ENCODE assay signal across 20 cellular contexts in genomic region chr4:3315566-3315965, GRCh38.
"Had no signal": no experiment of that assay in that cellular context is flagged by ENCODE, and none has a peak within 500 bp of the region (broad histone marks: within the 10 kb centered on the region; RNA-seq: fewer than 3 reads in every experiment).

No MANE protein-coding gene starts in this region.

- H3K27ac Mint-ChIP-seq: activated B cell treated with CpG ODN at 0.5 μM for 24 hours; activated CD8-positive, alpha-beta T cell treated with anti-CD3 and anti-CD28 coated beads for 36 hours; activated naive CD8-positive, alpha-beta T cell; immature natural killer cell; T-helper 2 cell treated with Interferon-gamma antibody and Interleukin-4, amounts not matched to agents 5 μg/mL and 100 μg/mL, for 36 hours had no signal

- H3K4me3 Mint-ChIP-seq: activated B cell treated with CpG ODN at 0.5 μM for 24 hours; activated CD8-positive, alpha-beta T cell treated with anti-CD3 and anti-CD28 coated beads for 36 hours; activated naive CD8-positive, alpha-beta T cell; effector memory CD8-positive, alpha-beta T cell; immature natural killer cell; naive thymus-derived CD8-positive, alpha-beta T cell; T-helper 2 cell treated with Interferon-gamma antibody and Interleukin-4, amounts not matched to agents 5 μg/mL and 100 μg/mL, for 36 hours had no signal

- ATAC-seq: activated CD8-positive, alpha-beta T cell treated with anti-CD3 and anti-CD28 coated beads for 36 hours; body of pancreas; effector memory CD8-positive, alpha-beta T cell; heart left ventricle; left colon; naive thymus-derived CD8-positive, alpha-beta T cell; stimulated activated naive CD8-positive, alpha-beta T cell treated with anti-CD3 and anti-CD28 coated beads, Interleukin-15, Interleukin-2, amounts not matched to agents 100 U/mL and 50 U/mL, for 24 hours had no signal

- H3K4me1 Mint-ChIP-seq: activated B cell treated with CpG ODN at 0.5 μM for 24 hours, immature natural killer cell had no signal

- H3K27ac ChIP-seq: body of pancreas, heart left ventricle, neutrophil, suprapubic skin had no signal

- DNase-seq: activated B cell treated with CpG ODN at 0.5 μM for 24 hours; activated CD4-positive, alpha-beta T cell treated with anti-CD3 and anti-CD28 coated beads for 48 hours; activated CD8-positive, alpha-beta T cell treated with anti-CD3 and anti-CD28 coated beads for 36 hours; amygdala; central memory CD4-positive, alpha-beta T cell; effector memory CD8-positive, alpha-beta T cell; immature natural killer cell; mammary epithelial cell; naive thymus-derived CD8-positive, alpha-beta T cell; small intestine; stimulated activated CD4-positive, alpha-beta T cell treated with anti-CD3 and anti-CD28 coated beads, Interleukin-4, amount 100 ng/mL, for 4 hours; stimulated activated naive CD8-positive, alpha-beta T cell treated with anti-CD3 and anti-CD28 coated beads, Interleukin-15, Interleukin-2, amounts not matched to agents 100 U/mL and 50 U/mL, for 24 hours; trophoblast cell had no signal

- H3K27me3 ChIP-seq: body of pancreas, heart left ventricle, neutrophil, suprapubic skin had no signal

- H3K27me3 Mint-ChIP-seq: activated B cell treated with CpG ODN at 0.5 μM for 24 hours; activated CD8-positive, alpha-beta T cell treated with anti-CD3 and anti-CD28 coated beads for 36 hours; activated naive CD8-positive, alpha-beta T cell; effector memory CD8-positive, alpha-beta T cell had no signal

- H3K9me3 Mint-ChIP-seq: activated B cell treated with CpG ODN at 0.5 μM for 24 hours; activated CD8-positive, alpha-beta T cell treated with anti-CD3 and anti-CD28 coated beads for 36 hours; effector memory CD8-positive, alpha-beta T cell; immature natural killer cell; naive thymus-derived CD8-positive, alpha-beta T cell; T-helper 2 cell treated with Interferon-gamma antibody and Interleukin-4, amounts not matched to agents 5 μg/mL and 100 μg/mL, for 36 hours had no signal

- H3K9me3 ChIP-seq: body of pancreas, heart left ventricle, neutrophil, suprapubic skin had no signal

- H3K4me3 ChIP-seq: body of pancreas, heart left ventricle, suprapubic skin had no signal

- H3K36me3 ChIP-seq: neutrophil had no signal
